In the genomic region with DNA sequence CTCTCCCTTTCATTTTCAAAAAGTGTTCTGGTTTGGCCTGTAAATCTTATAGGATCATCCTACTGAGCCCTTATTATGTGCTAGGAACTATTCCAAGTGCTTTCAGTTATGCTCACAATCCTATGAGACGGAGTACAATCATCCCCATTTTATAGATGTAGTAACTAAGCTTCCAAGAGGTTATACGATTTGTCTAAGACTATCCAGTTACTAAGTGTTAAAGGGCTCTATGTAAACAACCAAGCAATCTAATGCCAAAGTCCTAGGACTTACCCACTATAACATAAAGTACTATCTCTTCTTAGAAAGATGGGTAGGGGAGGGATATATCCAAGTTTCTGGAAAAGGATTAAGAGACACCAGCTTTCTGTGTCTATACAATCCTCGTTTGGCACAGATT, we compare ENCODE assay signal across 18 cellular contexts.
"Had no signal": no experiment of that assay in that cellular context is flagged by ENCODE, and none has a peak within 500 bp of the region (broad histone marks: within the 10 kb centered on the region; RNA-seq: fewer than 3 reads in every experiment).

No MANE protein-coding gene starts in this region.

- DNase-seq: activated CD4-positive, alpha-beta T cell treated with anti-CD3 and anti-CD28 coated beads, Interleukin-2, amount 50 U/mL, for 4 hours; activated naive CD4-positive, alpha-beta T cell treated with Interleukin-2 at 50 U/mL for 16 hours; activated naive CD8-positive, alpha-beta T cell treated with anti-CD3 and anti-CD28 coated beads, Interleukin-2, amount 50 U/mL, for 24 hours; activated T-cell treated with anti-CD3 and anti-CD28 coated beads for 4 hours; aorta; erythroblast; mucosa of descending colon; naive thymus-derived CD4-positive, alpha-beta T cell; posterior cingulate gyrus; stimulated activated CD4-positive, alpha-beta T cell treated with anti-CD3 and anti-CD28 coated beads, Interleukin-15, amount 100 ng/mL, for 24 hours; stimulated activated CD4-positive, alpha-beta T cell treated with anti-CD3 and anti-CD28 coated beads, Interleukin-4, amount 100 ng/mL, for 4 hours; stimulated activated CD8-positive, alpha-beta memory T cell treated with anti-CD3 and anti-CD28 coated beads, Interleukin-4, amount 100 ng/mL, for 48 hours; stimulated activated naive CD4-positive, alpha-beta T cell treated with Interleukin-2 at 50 U/mL for 16 hours; T-helper 9 cell had no signal

- H3K27me3 ChIP-seq: suprapubic skin had no signal

- H3K9me3 ChIP-seq: mucosa of descending colon, suprapubic skin had no signal

- H3K4me3 ChIP-seq: mucosa of descending colon, skin epidermis, suprapubic skin had no signal

- FAIRE-seq: islet of Langerhans had no signal

- ATAC-seq: activated CD4-positive, CD25-positive, alpha-beta regulatory T cell treated with anti-CD3 and anti-CD28 coated beads, Interleukin-2, amount 50 U/mL, for 24 hours; activated naive CD8-positive, alpha-beta T cell treated with anti-CD3 and anti-CD28 coated beads, Interleukin-2, amount 50 U/mL, for 24 hours; mucosa of descending colon; naive thymus-derived CD4-positive, alpha-beta T cell had no signal

- H3K27ac ChIP-seq: skin epidermis, suprapubic skin had no signal

- H3K36me3 ChIP-seq: suprapubic skin had no signal
